Comparison of ENCODE assay signal across 8 cellular contexts in genomic region chr2:230849633-230850357, GRCh38. TPM values are rescaled to one million over a fixed set of nuclear protein-coding genes. Genes with fewer than 3 reads are reported as not detected.
DNase-seq lines count a peak whose midpoint lies in the region; ATAC-seq and TF ChIP-seq lines count a peak whose summit lies in the region.

No MANE protein-coding gene starts in this region.

- H3K4me1 Mint-ChIP-seq in HFFc6 (ENCODE audit: low read depth) = peaks cover 9% of the 10 kb centered on the region

- peaks cover 0 to 8% (median 3%) of the 10 kb centered on the region in 4 donors for H3K4me1 ChIP-seq in tibial artery

- intact Hi-C loops in tibial artery (cut with DNase I; ENCODE audit: low total_unique reads) = loop anchor here (5.0 kb wide), 1 partner anchor 138 kb away; no protein-coding TSS in a partner anchor

- H3K27ac Mint-ChIP-seq in HFFc6 = no peak overlapping the region

- H3K4me2 ChIP-seq in neural cell (ENCODE audit: low read length) = no peak overlapping the region

- H3K4me3 Mint-ChIP-seq in HFFc6 = no peak overlapping the region

- TF ChIP-seq EP300 in neural cell (conservative IDR thresholded peaks at IDR 0.05; ENCODE audit: poor library complexity, severe bottlenecking) = no peak

- H3K27ac ChIP-seq in coronary artery = no peak overlapping the region
- H3K27ac ChIP-seq in neural cell (ENCODE audit: low read length) = no peak overlapping the region
- no peak overlapping the region for H3K27ac ChIP-seq in tibial artery

- peaks cover 30% of the 10 kb centered on the region for H3K27me3 Mint-ChIP-seq in HFFc6 (ENCODE audit: insufficient read depth)

- DNase-seq in AG04449 (ENCODE audit: low read depth, low spot score) (no peak), HFFc6 (no peak), coronary artery (ENCODE audit: low spot score) (no peak), tibial artery (no peak), GDM1 (lab: John Stamatoyannopoulos, UW) (no peak)
- DNase-seq in activated CD4-positive, alpha-beta T cell treated with anti-CD3 and anti-CD28 coated beads for 48 hours = peak; percentile 87

- ATAC-seq in HG02973 (IDR thresholded peaks at IDR 0.05; ENCODE audit: unreplicated experiment) = no peak

- CTCF ChIA-PET in AG04449 (lab: Yijun Ruan, JAX) = interaction anchor here (1.0 to 4.2 kb wide), 21 partner anchors 8 to 203 kb away, joined by 3 to 79 read pairs (median 8); partner anchors contain the start of gene ITM2C

- H3K79me2 ChIP-seq in neural cell (replicated peaks; ENCODE audit: insufficient read depth, low read length) = no peaks in the 10 kb centered on the region

- H4K20me1 ChIP-seq in neural cell (ENCODE audit: insufficient read depth) = no peaks in the 10 kb centered on the region

- TF ChIP-seq CTCF in AG04449 (IDR thresholded peaks at IDR 0.05; ENCODE audit: insufficient read depth, low read length, missing control alignments) = peak; percentile 75
- TF ChIP-seq CTCF in HFFc6 (IDR thresholded peaks at IDR 0.05) = peak; percentile 95
- peak; percentile 64 for TF ChIP-seq CTCF in coronary artery (IDR thresholded peaks at IDR 0.05)
- TF ChIP-seq CTCF in neural cell (IDR thresholded peaks at IDR 0.05; ENCODE audit: poor library complexity, severe bottlenecking) = peak; percentile 37
- TF ChIP-seq CTCF in tibial artery (IDR thresholded peaks at IDR 0.05) = peak; percentile 61 to 81

- H3K9ac ChIP-seq in neural cell (ENCODE audit: low read length) = no peak overlapping the region

- H3K36me3 Mint-ChIP-seq in HFFc6 (ENCODE audit: low read depth) = no peaks in the 10 kb centered on the region

- no peaks in the 10 kb centered on the region for H3K9me2 ChIP-seq in neural cell (ENCODE audit: insufficient read depth, low read length)

- no peaks in the 10 kb centered on the region for H3F3A ChIP-seq in neural cell (ENCODE audit: insufficient read depth, low read length, poor library complexity, severe bottlenecking)

- POLR2A ChIA-PET in AG04449 (lab: Yijun Ruan, JAX) = no interaction called here

- no peaks in the 10 kb centered on the region for H3K9me3 Mint-ChIP-seq in HFFc6

- TF ChIP-seq RAD21 in neural cell (conservative IDR thresholded peaks at IDR 0.05) = no peak

- H2AFZ ChIP-seq in neural cell (ENCODE audit: low read depth, low read length) = no peak overlapping the region

- H3K36me3 ChIP-seq in neural cell (ENCODE audit: insufficient read depth, low read length) = no peaks in the 10 kb centered on the region
- H3K36me3 ChIP-seq in tibial artery = no peaks in the 10 kb centered on the region

- H3K9me3 ChIP-seq in neural cell (ENCODE audit: low read length) (peaks cover 4% of the 10 kb centered on the region), tibial artery (no peaks in the 10 kb centered on the region)

- H3K27me3 ChIP-seq in neural cell (ENCODE audit: insufficient read depth, low read depth, low read length) = no peaks in the 10 kb centered on the region
- peaks cover 0 to 26% of the 10 kb centered on the region in 2 donors for H3K27me3 ChIP-seq in tibial artery

- no peak overlapping the region for H3K4me3 ChIP-seq in AG04449 (ENCODE audit: low read depth, low read length)
- H3K4me3 ChIP-seq in coronary artery = no peak overlapping the region
- no peak overlapping the region for H3K4me3 ChIP-seq in neural cell (ENCODE audit: low read length)
- no peak overlapping the region for H3K4me3 ChIP-seq in tibial artery

TF ChIP-seq in neural cell, 6 proteins besides CTCF, POLR2A, EP300 and RAD21:
- TF ChIP-seq SMC3 (conservative IDR thresholded peaks at IDR 0.05; ENCODE audit: poor library complexity) (no peak), MXI1 (conservative IDR thresholded peaks at IDR 0.05; ENCODE audit: poor library complexity, severe bottlenecking) (no peak), TAF1 (IDR thresholded peaks at IDR 0.05; ENCODE audit: low read depth) (no peak), EZH2 (IDR thresholded peaks at IDR 0.05; ENCODE audit: borderline replicate concordance, insufficient read depth, low read length, poor library complexity, severe bottlenecking) (no peak), POLR2AphosphoS5 (IDR thresholded peaks at IDR 0.05) (no peak), REST (IDR thresholded peaks at IDR 0.05; ENCODE audit: borderline replicate concordance) (no peak)

RNA-seq across cellular contexts. Expression of gene ITM2C, which starts 14.9 kb away (rescaled TPM):
- 10 to 100 TPM; 28.1 to 53.8 (median 29.4) TPM for total RNA-seq in HFFc6 (2021; fragmentation: NEBNext Ultra II Directional; extraction: Animal tissue kit (Norgen Biotek cat#: 25700))
- polyA plus RNA-seq in neural cell = 186 and 223 TPM in 2 replicates
- 120 and 122 TPM in 2 replicates for polyA minus RNA-seq in neural cell

Comparison
In these comparisons a context has a peak if more than half of its experiments do, and no peak if none do; other contexts are left out.
1. CTCF ChIP-seq: peak in every context shown above with its lines; median percentile 95 in HFFc6; 75 in AG04449; 71 in tibial artery; 64 in coronary artery; 37 in neural cell.